8 cellular contexts compared by ENCODE assay signal in the genomic region with DNA sequence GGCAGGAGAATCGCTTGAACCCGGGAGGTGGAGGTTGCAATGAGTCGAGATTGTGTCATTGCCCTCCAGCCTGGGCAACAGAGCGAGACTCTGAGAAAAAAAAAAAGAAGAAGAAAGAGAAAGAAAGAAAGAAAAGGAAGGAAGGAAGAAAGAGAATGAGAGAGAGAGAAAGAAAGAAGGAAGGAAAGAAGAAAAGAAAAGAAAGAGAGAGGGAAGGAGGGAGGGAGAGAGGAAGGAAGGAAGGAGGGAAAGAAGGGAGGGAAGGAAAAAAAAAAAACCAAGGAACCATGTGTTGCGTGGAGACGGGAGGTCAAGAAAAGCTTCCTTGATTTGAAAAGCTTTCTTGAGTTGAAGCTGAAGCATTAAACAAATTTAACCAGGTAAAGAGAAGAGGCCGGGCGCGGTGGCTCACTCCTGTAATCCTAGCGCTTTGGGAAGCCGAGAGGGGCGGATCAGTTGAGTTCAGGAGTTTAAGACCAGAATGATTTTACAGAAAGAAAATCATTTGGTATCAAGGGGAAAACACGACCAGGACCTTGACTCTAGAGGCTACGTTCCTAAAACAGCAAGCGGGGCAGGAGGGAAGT.
A peak's percentile ranks its signal among the peaks of the same experiment; 100 is the strongest.
DNase-seq lines count a peak whose midpoint lies in the region; ATAC-seq and TF ChIP-seq lines count a peak whose summit lies in the region.

No MANE protein-coding gene starts in this region.

- H3K79me2 ChIP-seq in PC-3 (ENCODE audit: low read length), result no peaks in the 10 kb centered on the region
- H3K79me2 ChIP-seq in fibroblast of lung (ENCODE audit: control insufficient read depth, insufficient read depth, low read length), result no peaks in the 10 kb centered on the region

- no peaks in the 10 kb centered on the region for H3F3A ChIP-seq in PC-3 (ENCODE audit: low read length, unreplicated experiment)

- H2AFZ ChIP-seq in PC-3 (ENCODE audit: low read length), result peak overlapping the region; percentile 89
- H2AFZ ChIP-seq in fibroblast of lung (ENCODE audit: low read length), result peak overlapping the region; percentile 70

- no peaks in the 10 kb centered on the region for H4K20me1 ChIP-seq in PC-3 (ENCODE audit: low read length)
- H4K20me1 ChIP-seq in fibroblast of lung (ENCODE audit: control insufficient read depth, extremely low read depth, insufficient read depth, low read length), result no peaks in the 10 kb centered on the region

- CTCF ChIA-PET in PC-3 (lab: Charles Lee), result interaction anchor here (1.0 kb wide), 1 partner anchor 30 kb away, joined by 5 read pairs; no protein-coding TSS in a partner anchor

- H3K4me2 ChIP-seq in PC-3 (ENCODE audit: low read length) (peak overlapping the region; percentile 93), fibroblast of lung (ENCODE audit: extremely low read depth, insufficient read depth, low read length) (peak overlapping the region; percentile 91)

- H3K4me1 ChIP-seq in PC-3 (ENCODE audit: insufficient read depth, low read length), result peaks cover 10% of the 10 kb centered on the region
- H3K4me1 ChIP-seq in fibroblast of lung (ENCODE audit: control insufficient read depth, extremely low read depth, insufficient read depth, low read length), result no peaks in the 10 kb centered on the region

- H3K4me3 ChIP-seq in PC-3 (ENCODE audit: low read length) (peak overlapping the region; percentile 81), fibroblast of lung (replicated peaks in 1 of 4; ENCODE audit: control extremely low read depth in 1 of 4, insufficient read depth in 1 of 4, low read depth in 3 of 4, low read length in 4 of 4) (peak overlapping the region; percentile 62 to 66 (median 64)), retinal pigment epithelial cell (ENCODE audit: low read length) (peak overlapping the region; percentile 62)

- peak; percentile 9 for ATAC-seq in GM19351 (IDR thresholded peaks at IDR 0.05; ENCODE audit: unreplicated experiment)
- no peak; the same call in 1 of the 2 replicates for ATAC-seq in PC-3
- ATAC-seq in HG03442 (IDR thresholded peaks at IDR 0.05; ENCODE audit: unreplicated experiment), result no peak

- H3K36me3 ChIP-seq in PC-3 (ENCODE audit: low read depth, low read length) (no peaks in the 10 kb centered on the region), fibroblast of lung (ENCODE audit: control insufficient read depth, insufficient read depth, low read length) (no peaks in the 10 kb centered on the region)

- H3K27me3 ChIP-seq in PC-3 (ENCODE audit: low read length) (no peaks in the 10 kb centered on the region), fibroblast of lung (ENCODE audit: control insufficient read depth, insufficient read depth, low read length) (no peaks in the 10 kb centered on the region)

- POLR2A ChIA-PET in PC-3 (lab: Charles Lee; ENCODE audit: unreplicated experiment), result interaction anchor here (1.0 kb wide), 1 partner anchor 10 kb away, joined by 20 read pairs; a partner anchor contains a TSS

- TF ChIP-seq CTCF in PC-3 (conservative IDR thresholded peaks at IDR 0.05; ENCODE audit: low read depth, low read length), result no peak
- TF ChIP-seq CTCF in fibroblast of lung (conservative IDR thresholded peaks at IDR 0.05 in 1 of 2, IDR thresholded peaks at IDR 0.05 in 1 of 2; ENCODE audit: low read depth in 1 of 2, low read length in 2 of 2), result no peak
- no peak for TF ChIP-seq CTCF in retinal pigment epithelial cell (conservative IDR thresholded peaks at IDR 0.05; ENCODE audit: low read depth, low read length)

- H3K27ac ChIP-seq in PC-3 (ENCODE audit: low read length) (no peak overlapping the region), fibroblast of lung (ENCODE audit: insufficient read depth, low read length) (no peak overlapping the region)

- DNase-seq in PC-3, result no peak
- no peak for DNase-seq in fibroblast of lung (ENCODE audit: low read depth in 2 of 2)
- DNase-seq in retinal pigment epithelial cell (ENCODE audit: low read depth), result no peak
- DNase-seq in mesenteric fat pad (ENCODE audit: low spot score), result no peak
- DNase-seq in HK-2 (ENCODE audit: unreplicated experiment), result no peak
- DNase-seq in NCI-H2081 treated with DMSO at 0.1 percent for 48 hours (lab: John Stamatoyannopoulos, UW), result no peak

- H3K9ac ChIP-seq in PC-3 (ENCODE audit: low read length), result peak overlapping the region; percentile 18; the same call in 1 of the 2 replicates
- H3K9ac ChIP-seq in fibroblast of lung (ENCODE audit: insufficient read depth, low read length), result no peak overlapping the region

- intact Hi-C loops in PC-3 (cut with micrococcal nuclease), result loop anchor here (1.0 kb wide), 1 partner anchor 30 kb away; no protein-coding TSS in a partner anchor

- BruUV-seq in PC-3 (replicated peaks; lab: Mats Ljungman, UMichigan), result no TSS peak

- H3K9me2 ChIP-seq in PC-3 (replicated peaks; ENCODE audit: low read length), result no peaks in the 10 kb centered on the region

- H3K9me3 ChIP-seq in PC-3 (ENCODE audit: low read length) (no peaks in the 10 kb centered on the region), fibroblast of lung (ENCODE audit: control insufficient read depth, insufficient read depth, low read depth, low read length) (no peaks in the 10 kb centered on the region)
